Comparison of ENCODE assay signal across 9 cellular contexts in genomic region chr5:39376293-39376714, GRCh38. TPM values are rescaled to one million over a fixed set of nuclear protein-coding genes. Genes with fewer than 3 reads are reported as not detected.
DNase-seq lines count a peak whose midpoint lies in the region; ATAC-seq and TF ChIP-seq lines count a peak whose summit lies in the region.
"Had no signal": no experiment of that assay in that cellular context is flagged by ENCODE, and none has a peak within 500 bp of the region (broad histone marks: within the 10 kb centered on the region; RNA-seq: fewer than 3 reads in every experiment).

No MANE protein-coding gene starts in this region.

- ATAC-seq in GM18873 (IDR thresholded peaks at IDR 0.05; ENCODE audit: low FRiP score, unreplicated experiment) (peak; percentile 87), HG03175 (IDR thresholded peaks at IDR 0.05; ENCODE audit: unreplicated experiment) (peak; percentile 81)

- TF ChIP-seq EP300 in ovary (IDR thresholded peaks at IDR 0.05) = no peak

- intact Hi-C loops in ovary (cut with DNase I) = loop anchor here (5.0 kb wide), 2 partner anchors 171 to 191 kb away; no protein-coding TSS in a partner anchor

- H3K27ac ChIP-seq in C4-2B = no peak overlapping the region
- no peak overlapping the region for H3K27ac ChIP-seq in ovary

- H3K4me3 ChIP-seq in fibroblast of villous mesenchyme (ENCODE audit: low read depth, low read length) (no peak overlapping the region), ovary (no peak overlapping the region), MG63 (no peak overlapping the region)

- TF ChIP-seq POLR2A in ovary (IDR thresholded peaks at IDR 0.05) = no peak

- H3K9me3 ChIP-seq in ovary (no peaks in the 10 kb centered on the region), MG63 (no peaks in the 10 kb centered on the region)

- TF ChIP-seq CTCF in C4-2B (conservative IDR thresholded peaks at IDR 0.05) = peak; percentile 92
- TF ChIP-seq CTCF in fibroblast of villous mesenchyme (IDR thresholded peaks at IDR 0.05; ENCODE audit: insufficient read depth, low read depth, low read length) = peak; percentile 74
- TF ChIP-seq CTCF in ovary (IDR thresholded peaks at IDR 0.05) = peak; percentile 42 to 58 (median 53)

- no peaks in the 10 kb centered on the region for H3K27me3 ChIP-seq in ovary
- H3K27me3 ChIP-seq in MG63 = no peaks in the 10 kb centered on the region

- peaks cover 4% of the 10 kb centered on the region for H3K4me1 ChIP-seq in ovary (ENCODE audit: insufficient read depth)

- WGBS in ovary, 3 donors = 67 to 71% (median 68%) methylated on average over 3 of the region's 3 CpGs

- H3K36me3 ChIP-seq in ovary (no peaks in the 10 kb centered on the region), MG63 (peaks cover 98% of the 10 kb centered on the region)

- DNase-seq in NCI-H460 (ENCODE audit: extremely low read depth, low read depth) = peak; percentile 70
- DNase-seq in activated CD4-positive, alpha-beta T cell treated with anti-CD3 and anti-CD28 coated beads, Interleukin-2, amount 50 U/mL, for 48 hours = peak; percentile 12 to 31
- peak; percentile 55 for DNase-seq in fibroblast of villous mesenchyme (ENCODE audit: low read depth)
- peak in 2 of 5 donors; percentile 25 to 54 for DNase-seq in ovary
- DNase-seq in MG63 = no peak

RNA-seq across cellular contexts. Expression of gene C9, which starts 12.0 kb away (rescaled TPM):
- not detected in 2 replicates for total RNA-seq in NCI-H460 (2014; rRNA removed; shearing (Covaris generic))
- not detected in 2 replicates for polyA plus RNA-seq in NCI-H460 (2014; cell fraction: nucleus; rRNA removed)
- under 0.01 TPM in 1 of 2 replicates, not detected in the other for total RNA-seq in fibroblast of villous mesenchyme
- under 1 TPM in 2 of 7 donors, not detected in 5; 0.20 to 0.84 TPM for total RNA-seq in ovary
- polyA plus RNA-seq in ovary = not detected
- not detected in 2 replicates for total RNA-seq in MG63 (2014; rRNA removed; shearing (Covaris generic); ENCODE audit: low replicate concordance)
- total RNA-seq: pulmonary artery endothelial cell had no signal

RNA-seq across cellular contexts. Expression of gene DAB2, which starts 48.5 kb away (rescaled TPM):
- 0.14 and 0.59 TPM in 2 replicates for total RNA-seq in NCI-H460 (2014; rRNA removed; shearing (Covaris generic))
- polyA plus RNA-seq in NCI-H460 (2014; cell fraction: nucleus; rRNA removed) = 0.74 TPM in 1 of 2 replicates, not detected in the other
- total RNA-seq in fibroblast of villous mesenchyme (231 and 332 TPM in 2 replicates), ovary (10 to 100 TPM; 25.0 to 79.0 (median 38.7) TPM)
- 100 to 1,000 TPM in 1 of 2 donors, 10 to 100 TPM in 1; 26.7 to 118 TPM for polyA plus RNA-seq in ovary
- 49.6 and 53.1 TPM in 2 replicates for total RNA-seq in MG63 (2014; rRNA removed; shearing (Covaris generic); ENCODE audit: low replicate concordance)

Comparison
In these comparisons a context has a peak if more than half of its experiments do, and no peak if none do; other contexts are left out.
1. RNA of gene DAB2, which starts 48.5 kb away (total RNA-seq): 231 to 332 TPM in fibroblast of villous mesenchyme, 49.6 to 53.1 TPM in MG63 and 25.0 to 79.0 TPM in ovary; 0.14 to 0.59 TPM in NCI-H460; every median in the first group is over 10 times any median in the second.
2. Peak in every context shown above with its lines, with median percentiles within 50 percentile points of each other: CTCF ChIP-seq.